Comparison of ENCODE assay signal across 9 cellular contexts in genomic region chr4:102449751-102450352, GRCh38. TPM values are rescaled to one million over a fixed set of nuclear protein-coding genes. Genes with fewer than 3 reads are reported as not detected.
DNase-seq lines count a peak whose midpoint lies in the region; ATAC-seq and TF ChIP-seq lines count a peak whose summit lies in the region.
"Had no signal": no experiment of that assay in that cellular context is flagged by ENCODE, and none has a peak within 500 bp of the region (broad histone marks: within the 10 kb centered on the region; RNA-seq: fewer than 3 reads in every experiment).

No MANE protein-coding gene starts in this region.

- H3K9me3 Mint-ChIP-seq in activated CD4-positive, alpha-beta memory T cell treated with anti-CD3 and anti-CD28 coated beads, Interleukin-2, amount 10 ng/mL, durations not matched to agents 7 days and 5 days = no peaks in the 10 kb centered on the region
- no peaks in the 10 kb centered on the region for H3K9me3 Mint-ChIP-seq in nephron progenitor cell

- no peak for TF ChIP-seq POLR2A in erythroblast (IDR thresholded peaks at IDR 0.05; ENCODE audit: low read length)
- TF ChIP-seq POLR2A in vagina (IDR thresholded peaks at IDR 0.05) = no peak

- H3K27me3 Mint-ChIP-seq in activated CD4-positive, alpha-beta memory T cell treated with anti-CD3 and anti-CD28 coated beads, Interleukin-2, amount 10 ng/mL, durations not matched to agents 7 days and 5 days = no peaks in the 10 kb centered on the region
- no peaks in the 10 kb centered on the region for H3K27me3 Mint-ChIP-seq in nephron progenitor cell (ENCODE audit: low read depth, poor library complexity)

- no peak overlapping the region for H3K4me3 ChIP-seq in vagina
- H3K4me3 ChIP-seq: skin epidermis had no signal

- intact Hi-C loops in vagina (cut with DNase I) = loop anchor here (10.0 kb wide), 2 partner anchors 555 to 645 kb away; partner anchors contain the start of gene BDH2

- peak; percentile 80 for ATAC-seq in GM18517 (IDR thresholded peaks at IDR 0.05; ENCODE audit: unreplicated experiment)
- peak; percentile 81 for ATAC-seq in HG03175 (IDR thresholded peaks at IDR 0.05; ENCODE audit: unreplicated experiment)

- no peaks in the 10 kb centered on the region for H3K9me3 ChIP-seq in vagina

- POLR2A ChIA-PET in activated CD4-positive, alpha-beta memory T cell treated with anti-CD3 and anti-CD28 coated beads, Interleukin-2, amount 10 ng/mL, durations not matched to agents 7 days and 5 days (lab: Charles Lee) = interaction anchor here (2.6 kb wide), 1 partner anchor 51 kb away, joined by 8 read pairs; the partner anchor contains the start of gene NFKB1

- no peaks in the 10 kb centered on the region for H3K36me3 Mint-ChIP-seq in activated CD4-positive, alpha-beta memory T cell treated with anti-CD3 and anti-CD28 coated beads, Interleukin-2, amount 10 ng/mL, durations not matched to agents 7 days and 5 days (ENCODE audit: low read depth)
- no peaks in the 10 kb centered on the region for H3K36me3 Mint-ChIP-seq in nephron progenitor cell (ENCODE audit: low read depth)

- no peak overlapping the region for H3K27ac ChIP-seq in vagina
- H3K27ac ChIP-seq: skin epidermis had no signal

- peaks cover 41% of the 10 kb centered on the region for H3K4me1 Mint-ChIP-seq in activated CD4-positive, alpha-beta memory T cell treated with anti-CD3 and anti-CD28 coated beads, Interleukin-2, amount 10 ng/mL, durations not matched to agents 7 days and 5 days
- no peaks in the 10 kb centered on the region for H3K4me1 Mint-ChIP-seq in nephron progenitor cell

- H3K36me3 ChIP-seq in vagina = no peaks in the 10 kb centered on the region

- H3K27me3 ChIP-seq in vagina = no peaks in the 10 kb centered on the region

- no peak overlapping the region for H3K4me3 Mint-ChIP-seq in activated CD4-positive, alpha-beta memory T cell treated with anti-CD3 and anti-CD28 coated beads, Interleukin-2, amount 10 ng/mL, durations not matched to agents 7 days and 5 days
- no peak overlapping the region for H3K4me3 Mint-ChIP-seq in nephron progenitor cell

- CTCF ChIA-PET in activated CD4-positive, alpha-beta memory T cell treated with anti-CD3 and anti-CD28 coated beads, Interleukin-2, amount 10 ng/mL, durations not matched to agents 7 days and 5 days (lab: Charles Lee) = interaction anchor here (2.1 to 6.9 kb wide), 4 partner anchors 19 to 559 kb away, joined by 6 to 45 read pairs (median 13); no protein-coding TSS in a partner anchor

- H3K4me1 ChIP-seq in vagina = no peaks in the 10 kb centered on the region

- peak; percentile 60 for TF ChIP-seq CTCF in nephron progenitor cell (IDR thresholded peaks at IDR 0.05)
- peak; percentile 36 to 64 (median 61) for TF ChIP-seq CTCF in vagina (IDR thresholded peaks at IDR 0.05)

- no peak overlapping the region for H3K27ac Mint-ChIP-seq in activated CD4-positive, alpha-beta memory T cell treated with anti-CD3 and anti-CD28 coated beads, Interleukin-2, amount 10 ng/mL, durations not matched to agents 7 days and 5 days
- H3K27ac Mint-ChIP-seq in nephron progenitor cell = no peak overlapping the region

- peak; percentile 51 for DNase-seq in AG20443 (ENCODE audit: low spot score)
- DNase-seq in NCI-H460 (ENCODE audit: extremely low read depth, low read depth) = peak; percentile 58
- DNase-seq in activated CD4-positive, alpha-beta memory T cell treated with anti-CD3 and anti-CD28 coated beads, Interleukin-2, amount 10 ng/mL, durations not matched to agents 7 days and 5 days = peak; percentile 60
- DNase-seq in erythroblast (lab: John Stamatoyannopoulos, UW) = peak; percentile 64 to 71
- peak; percentile 30 for DNase-seq in nephron progenitor cell
- DNase-seq in vagina (ENCODE audit: extremely low spot score in 2 of 2) = no peak

RNA-seq across cellular contexts. Expression of gene NFKB1, which starts 51.3 kb away (rescaled TPM):
- total RNA-seq in NCI-H460 (2014; rRNA removed; shearing (Covaris generic)) = 23.9 and 26.2 TPM in 2 replicates
- 17.2 and 31.7 TPM in 2 replicates for polyA plus RNA-seq in NCI-H460 (2014; cell fraction: nucleus; rRNA removed)
- 10 to 100 TPM; 84.7 to 88.1 TPM for total RNA-seq in activated CD4-positive, alpha-beta memory T cell treated with anti-CD3 and anti-CD28 coated beads, Interleukin-2, amount 10 ng/mL, durations not matched to agents 7 days and 5 days
- 38.5 TPM for total RNA-seq in vagina

Comparison
In these comparisons a context has a peak if more than half of its experiments do, and no peak if none do; other contexts are left out.
1. DNase-seq: peak in AG20443 (single experiment), NCI-H460 (single experiment), activated CD4-positive, alpha-beta memory T cell treated with anti-CD3 and anti-CD28 coated beads, Interleukin-2, amount 10 ng/mL, durations not matched to agents 7 days and 5 days (single experiment), erythroblast (2 of 2) and nephron progenitor cell (single experiment); none in vagina (0 of 2).